In the genomic region with DNA sequence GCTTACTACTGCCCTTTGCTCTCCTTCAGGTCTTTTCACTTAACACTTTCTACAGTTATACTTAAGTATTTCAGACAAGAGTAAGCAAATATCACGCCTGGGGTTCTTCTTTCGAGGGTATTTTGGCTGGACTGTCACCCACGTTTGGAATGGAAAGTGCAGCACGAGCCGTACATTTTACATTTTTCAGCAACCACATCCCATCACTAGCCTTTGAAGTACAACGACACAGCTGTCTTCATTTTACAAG, we compare ENCODE assay signal across 8 cellular contexts. TPM values are rescaled to one million over a fixed set of nuclear protein-coding genes. Genes with fewer than 3 reads are reported as not detected.
DNase-seq lines count a peak whose midpoint lies in the region; ATAC-seq, FAIRE-seq and TF ChIP-seq lines count a peak whose summit lies in the region.

No MANE protein-coding gene starts in this region.

- H3K27ac Mint-ChIP-seq in activated CD8-positive, alpha-beta memory T cell treated with anti-CD3 and anti-CD28 coated beads, Interleukin-2, amount 10 ng/mL, durations not matched to agents 7 days and 5 days, result peak overlapping the region; percentile 99
- H3K27ac Mint-ChIP-seq in activated naive CD8-positive, alpha-beta T cell treated with anti-CD3 and anti-CD28 coated beads, Interleukin-2, amount 50 U/mL, for 24 hours, result peak overlapping the region; percentile 96

- peak overlapping the region; percentile 72 for H3K4me3 ChIP-seq in thoracic aorta

- H3K36me3 ChIP-seq in thoracic aorta, result no peaks in the 10 kb centered on the region

- no peaks in the 10 kb centered on the region for H3K27me3 Mint-ChIP-seq in activated CD8-positive, alpha-beta memory T cell treated with anti-CD3 and anti-CD28 coated beads, Interleukin-2, amount 10 ng/mL, durations not matched to agents 7 days and 5 days
- H3K27me3 Mint-ChIP-seq in activated naive CD8-positive, alpha-beta T cell treated with anti-CD3 and anti-CD28 coated beads, Interleukin-2, amount 50 U/mL, for 24 hours, result no peaks in the 10 kb centered on the region

- H3K27me3 ChIP-seq in thoracic aorta (replicated peaks; ENCODE audit: insufficient read depth), result no peaks in the 10 kb centered on the region

- H3K9me3 Mint-ChIP-seq in activated CD8-positive, alpha-beta memory T cell treated with anti-CD3 and anti-CD28 coated beads, Interleukin-2, amount 10 ng/mL, durations not matched to agents 7 days and 5 days (ENCODE audit: low read depth), result no peaks in the 10 kb centered on the region
- H3K9me3 Mint-ChIP-seq in activated naive CD8-positive, alpha-beta T cell treated with anti-CD3 and anti-CD28 coated beads, Interleukin-2, amount 50 U/mL, for 24 hours, result no peaks in the 10 kb centered on the region

- no peak for TF ChIP-seq CTCF in thoracic aorta (IDR thresholded peaks at IDR 0.05)

- CTCF ChIA-PET in activated CD8-positive, alpha-beta memory T cell treated with anti-CD3 and anti-CD28 coated beads, Interleukin-2, amount 10 ng/mL, durations not matched to agents 7 days and 5 days (lab: Charles Lee), result interaction anchor here (0.8 to 2.2 kb wide), 8 partner anchors 11 to 371 kb away, joined by 3 to 13 read pairs (median 4); a partner anchor contains a TSS

- ATAC-seq in activated CD8-positive, alpha-beta memory T cell treated with anti-CD3 and anti-CD28 coated beads, Interleukin-2, amount 10 ng/mL, durations not matched to agents 7 days and 5 days, result no peak
- no peak for ATAC-seq in activated naive CD8-positive, alpha-beta T cell treated with anti-CD3 and anti-CD28 coated beads, Interleukin-2, amount 50 U/mL, for 24 hours
- no peak for ATAC-seq in thoracic aorta (ENCODE audit: insufficient number of reproducible peaks, low FRiP score, low read depth)

- H3K4me1 ChIP-seq in thoracic aorta (ENCODE audit: control insufficient read depth in 1 of 2, low read depth in 2 of 2), result peaks cover 13 to 31% of the 10 kb centered on the region in 2 donors

- peaks cover 9% of the 10 kb centered on the region for H3K36me3 Mint-ChIP-seq in activated CD8-positive, alpha-beta memory T cell treated with anti-CD3 and anti-CD28 coated beads, Interleukin-2, amount 10 ng/mL, durations not matched to agents 7 days and 5 days
- peaks cover 3% of the 10 kb centered on the region for H3K36me3 Mint-ChIP-seq in activated naive CD8-positive, alpha-beta T cell treated with anti-CD3 and anti-CD28 coated beads, Interleukin-2, amount 50 U/mL, for 24 hours (ENCODE audit: low read depth)

- H3K4me1 Mint-ChIP-seq in activated CD8-positive, alpha-beta memory T cell treated with anti-CD3 and anti-CD28 coated beads, Interleukin-2, amount 10 ng/mL, durations not matched to agents 7 days and 5 days, result peaks cover 34% of the 10 kb centered on the region
- H3K4me1 Mint-ChIP-seq in activated naive CD8-positive, alpha-beta T cell treated with anti-CD3 and anti-CD28 coated beads, Interleukin-2, amount 50 U/mL, for 24 hours, result peaks cover 35% of the 10 kb centered on the region

- peak overlapping the region; percentile 89 to 95 for H3K27ac ChIP-seq in thoracic aorta

- H3K4me3 Mint-ChIP-seq in activated CD8-positive, alpha-beta memory T cell treated with anti-CD3 and anti-CD28 coated beads, Interleukin-2, amount 10 ng/mL, durations not matched to agents 7 days and 5 days, result peak overlapping the region; percentile 89
- H3K4me3 Mint-ChIP-seq in activated naive CD8-positive, alpha-beta T cell treated with anti-CD3 and anti-CD28 coated beads, Interleukin-2, amount 50 U/mL, for 24 hours, result peak overlapping the region; percentile 92

- no peak for FAIRE-seq in HTR-8/SVneo (lab: Jason Lieb, UNC)

- H3K9me3 ChIP-seq in thoracic aorta, result no peaks in the 10 kb centered on the region

- DNase-seq in activated CD8-positive, alpha-beta memory T cell treated with anti-CD3 and anti-CD28 coated beads, Interleukin-2, amount 10 ng/mL, durations not matched to agents 7 days and 5 days, result no peak
- DNase-seq in activated CD8-positive, alpha-beta memory T cell treated with anti-CD3 and anti-CD28 coated beads for 24 hours, result no peak
- no peak for DNase-seq in activated naive CD8-positive, alpha-beta T cell treated with anti-CD3 and anti-CD28 coated beads, Interleukin-2, amount 50 U/mL, for 24 hours
- DNase-seq in kidney glomerular epithelial cell (lab: John Stamatoyannopoulos, UW) (peak; percentile 46), thoracic aorta (ENCODE audit: low spot score) (no peak), NCI-H1105 (lab: John Stamatoyannopoulos, UW) (no peak), NCI-H524 treated with DMSO at 0.1 percent for 48 hours (lab: John Stamatoyannopoulos, UW) (no peak), HTR-8/SVneo (ENCODE audit: insufficient read length, low spot score) (no peak)

RNA-seq across cellular contexts. Expression of a gene that starts 0.3 kb away (rescaled TPM):
- 10 to 100 TPM; 40.1 to 40.7 TPM for total RNA-seq in activated CD8-positive, alpha-beta memory T cell treated with anti-CD3 and anti-CD28 coated beads, Interleukin-2, amount 10 ng/mL, durations not matched to agents 7 days and 5 days
- total RNA-seq in thoracic aorta, result 10 to 100 TPM; 60.0 to 73.8 TPM
